Comparison of ENCODE assay signal across 1 cellular context in the genomic region with DNA sequence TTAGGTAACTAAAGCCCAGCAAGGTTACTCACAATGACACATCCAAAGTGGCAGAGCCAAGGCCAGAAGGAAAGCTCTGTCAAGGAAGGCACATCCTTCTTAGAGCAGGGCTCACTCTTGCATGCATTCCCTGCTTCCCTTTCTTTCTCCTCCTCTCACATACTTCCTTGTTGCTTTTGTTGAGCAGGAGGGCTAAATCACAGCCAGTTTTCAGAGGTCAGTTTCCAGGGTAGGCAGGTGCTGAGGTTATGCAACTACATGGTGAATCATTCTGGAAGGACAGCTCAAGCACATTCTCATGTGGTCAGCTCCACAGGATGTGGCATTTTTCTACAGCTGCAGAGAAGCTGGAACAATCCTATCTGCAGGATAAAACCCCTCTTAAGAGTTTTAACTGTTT.
TF ChIP-seq lines count a peak whose summit lies in the region.

No MANE protein-coding gene starts in this region.

TF ChIP-seq in HepG2, 621 proteins besides CTCF, POLR2A, EP300 and RAD21 (continued from another document):
- no peak for TF ChIP-seq ZNF589 (CRISPR knock-in tag; conservative IDR thresholded peaks at IDR 0.05)
- 0 out of 2 replicates have a peak, but pooled peaks have one; percentile 59 for TF ChIP-seq CBX5 (CRISPR knock-in tag; IDR thresholded peaks at IDR 0.05; ENCODE audit: borderline replicate concordance)
- TF ChIP-seq GFI1 (CRISPR knock-in tag; IDR thresholded peaks at IDR 0.05; ENCODE audit: borderline replicate concordance), result peak; percentile 83
- TF ChIP-seq SAP130 (CRISPR knock-in tag; IDR thresholded peaks at IDR 0.05; ENCODE audit: low read depth), result peak; percentile 42; the same call in 1 of the 2 replicates
- TF ChIP-seq ZNF234 (CRISPR knock-in tag; conservative IDR thresholded peaks at IDR 0.05), result no peak
- TF ChIP-seq, protein P1, sequence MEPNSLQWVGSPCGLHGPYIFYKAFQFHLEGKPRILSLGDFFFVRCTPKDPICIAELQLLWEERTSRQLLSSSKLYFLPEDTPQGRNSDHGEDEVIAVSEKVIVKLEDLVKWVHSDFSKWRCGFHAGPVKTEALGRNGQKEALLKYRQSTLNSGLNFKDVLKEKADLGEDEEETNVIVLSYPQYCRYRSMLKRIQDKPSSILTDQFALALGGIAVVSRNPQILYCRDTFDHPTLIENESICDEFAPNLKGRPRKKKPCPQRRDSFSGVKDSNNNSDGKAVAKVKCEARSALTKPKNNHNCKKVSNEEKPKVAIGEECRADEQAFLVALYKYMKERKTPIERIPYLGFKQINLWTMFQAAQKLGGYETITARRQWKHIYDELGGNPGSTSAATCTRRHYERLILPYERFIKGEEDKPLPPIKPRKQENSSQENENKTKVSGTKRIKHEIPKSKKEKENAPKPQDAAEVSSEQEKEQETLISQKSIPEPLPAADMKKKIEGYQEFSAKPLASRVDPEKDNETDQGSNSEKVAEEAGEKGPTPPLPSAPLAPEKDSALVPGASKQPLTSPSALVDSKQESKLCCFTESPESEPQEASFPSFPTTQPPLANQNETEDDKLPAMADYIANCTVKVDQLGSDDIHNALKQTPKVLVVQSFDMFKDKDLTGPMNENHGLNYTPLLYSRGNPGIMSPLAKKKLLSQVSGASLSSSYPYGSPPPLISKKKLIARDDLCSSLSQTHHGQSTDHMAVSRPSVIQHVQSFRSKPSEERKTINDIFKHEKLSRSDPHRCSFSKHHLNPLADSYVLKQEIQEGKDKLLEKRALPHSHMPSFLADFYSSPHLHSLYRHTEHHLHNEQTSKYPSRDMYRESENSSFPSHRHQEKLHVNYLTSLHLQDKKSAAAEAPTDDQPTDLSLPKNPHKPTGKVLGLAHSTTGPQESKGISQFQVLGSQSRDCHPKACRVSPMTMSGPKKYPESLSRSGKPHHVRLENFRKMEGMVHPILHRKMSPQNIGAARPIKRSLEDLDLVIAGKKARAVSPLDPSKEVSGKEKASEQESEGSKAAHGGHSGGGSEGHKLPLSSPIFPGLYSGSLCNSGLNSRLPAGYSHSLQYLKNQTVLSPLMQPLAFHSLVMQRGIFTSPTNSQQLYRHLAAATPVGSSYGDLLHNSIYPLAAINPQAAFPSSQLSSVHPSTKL (CRISPR knock-in tag; IDR thresholded peaks at IDR 0.05), result peak; percentile 80
- TF ChIP-seq ZNF614 (CRISPR knock-in tag; IDR thresholded peaks at IDR 0.05; ENCODE audit: borderline replicate concordance), result 0 out of 2 replicates have a peak, but pooled peaks have one; percentile 30
- TF ChIP-seq UBTF (CRISPR knock-in tag; IDR thresholded peaks at IDR 0.05), result no peak
- 0 out of 2 replicates have a peak, but pooled peaks have one; percentile 40 for TF ChIP-seq KDM2A (CRISPR knock-in tag; IDR thresholded peaks at IDR 0.05; ENCODE audit: borderline replicate concordance, low read depth)
- TF ChIP-seq ZBTB42 (CRISPR knock-in tag; IDR thresholded peaks at IDR 0.05), result no peak
- 0 out of 2 replicates have a peak, but pooled peaks have one; percentile 24 for TF ChIP-seq ERF (CRISPR knock-in tag; IDR thresholded peaks at IDR 0.05)
- TF ChIP-seq HNF1B (CRISPR knock-in tag; IDR thresholded peaks at IDR 0.05), result peak; percentile 49; the same call in 1 of the 2 replicates
- peak; percentile 77; the same call in 1 of the 2 replicates for TF ChIP-seq HMG20A (CRISPR knock-in tag; IDR thresholded peaks at IDR 0.05; ENCODE audit: borderline replicate concordance)
- TF ChIP-seq FOXO1 (CRISPR knock-in tag; IDR thresholded peaks at IDR 0.05), result peak; percentile 33; the same call in 1 of the 2 replicates
- TF ChIP-seq FOSL1 (CRISPR knock-in tag; IDR thresholded peaks at IDR 0.05; ENCODE audit: borderline replicate concordance), result peak; percentile 29; the same call in 1 of the 2 replicates
- TF ChIP-seq, protein P2, sequence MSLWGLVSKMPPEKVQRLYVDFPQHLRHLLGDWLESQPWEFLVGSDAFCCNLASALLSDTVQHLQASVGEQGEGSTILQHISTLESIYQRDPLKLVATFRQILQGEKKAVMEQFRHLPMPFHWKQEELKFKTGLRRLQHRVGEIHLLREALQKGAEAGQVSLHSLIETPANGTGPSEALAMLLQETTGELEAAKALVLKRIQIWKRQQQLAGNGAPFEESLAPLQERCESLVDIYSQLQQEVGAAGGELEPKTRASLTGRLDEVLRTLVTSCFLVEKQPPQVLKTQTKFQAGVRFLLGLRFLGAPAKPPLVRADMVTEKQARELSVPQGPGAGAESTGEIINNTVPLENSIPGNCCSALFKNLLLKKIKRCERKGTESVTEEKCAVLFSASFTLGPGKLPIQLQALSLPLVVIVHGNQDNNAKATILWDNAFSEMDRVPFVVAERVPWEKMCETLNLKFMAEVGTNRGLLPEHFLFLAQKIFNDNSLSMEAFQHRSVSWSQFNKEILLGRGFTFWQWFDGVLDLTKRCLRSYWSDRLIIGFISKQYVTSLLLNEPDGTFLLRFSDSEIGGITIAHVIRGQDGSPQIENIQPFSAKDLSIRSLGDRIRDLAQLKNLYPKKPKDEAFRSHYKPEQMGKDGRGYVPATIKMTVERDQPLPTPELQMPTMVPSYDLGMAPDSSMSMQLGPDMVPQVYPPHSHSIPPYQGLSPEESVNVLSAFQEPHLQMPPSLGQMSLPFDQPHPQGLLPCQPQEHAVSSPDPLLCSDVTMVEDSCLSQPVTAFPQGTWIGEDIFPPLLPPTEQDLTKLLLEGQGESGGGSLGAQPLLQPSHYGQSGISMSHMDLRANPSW (CRISPR knock-in tag; IDR thresholded peaks at IDR 0.05; ENCODE audit: borderline replicate concordance), result no peak
- TF ChIP-seq ZNF558 (CRISPR knock-in tag; IDR thresholded peaks at IDR 0.05; ENCODE audit: borderline replicate concordance), result no peak
- no peak for TF ChIP-seq ZNF34 (CRISPR knock-in tag; IDR thresholded peaks at IDR 0.05; ENCODE audit: borderline replicate concordance)
- no peak for TF ChIP-seq PPARG (CRISPR knock-in tag; conservative IDR thresholded peaks at IDR 0.05)
- peak; percentile 81 for TF ChIP-seq CEBPB (IDR thresholded peaks at IDR 0.05; ENCODE audit: borderline replicate concordance, low read depth, low read length)
- TF ChIP-seq SOX13 (IDR thresholded peaks at IDR 0.05), result no peak
- TF ChIP-seq SOX13 (CRISPR knock-in tag; conservative IDR thresholded peaks at IDR 0.05 in 1 of 2, IDR thresholded peaks at IDR 0.05 in 1 of 2), result peak in 1 of 2 experiments; percentile 48; a peak in 1 of 4 replicates
- TF ChIP-seq ZNF547 (CRISPR knock-in tag; IDR thresholded peaks at IDR 0.05), result no peak
- TF ChIP-seq NR2F2 (IDR thresholded peaks at IDR 0.05; ENCODE audit: borderline replicate concordance, low read depth), result no peak
- peak; percentile 20; the same call in 1 of the 2 replicates for TF ChIP-seq THRA (CRISPR knock-in tag; IDR thresholded peaks at IDR 0.05; ENCODE audit: borderline replicate concordance)
- TF ChIP-seq ZBTB26 (CRISPR knock-in tag; IDR thresholded peaks at IDR 0.05; ENCODE audit: borderline replicate concordance), result peak; percentile 65; the same call in 1 of the 2 replicates
- TF ChIP-seq MIER2 (CRISPR knock-in tag; IDR thresholded peaks at IDR 0.05), result 0 out of 2 replicates have a peak, but pooled peaks have one; percentile 52
- TF ChIP-seq ZGPAT (CRISPR knock-in tag; IDR thresholded peaks at IDR 0.05), result 0 out of 2 replicates have a peak, but pooled peaks have one; percentile 21
- 0 out of 2 replicates have a peak, but pooled peaks have one; percentile 23 for TF ChIP-seq SALL1 (CRISPR knock-in tag; IDR thresholded peaks at IDR 0.05)
- 0 out of 4 replicates have a peak, but pooled peaks of 1 of the 2 experiments have one; percentile 18 for TF ChIP-seq NR2F1 (CRISPR knock-in tag; IDR thresholded peaks at IDR 0.05)
- TF ChIP-seq GATAD2A (CRISPR knock-in tag; IDR thresholded peaks at IDR 0.05), result peak; percentile 53; the same call in 1 of the 2 replicates
- TF ChIP-seq ZNF891 (CRISPR knock-in tag; IDR thresholded peaks at IDR 0.05), result no peak
- no peak for TF ChIP-seq ZNF264 (CRISPR knock-in tag; IDR thresholded peaks at IDR 0.05)
- no peak for TF ChIP-seq SNAPC2 (CRISPR knock-in tag; IDR thresholded peaks at IDR 0.05)
- TF ChIP-seq ZNF143 (CRISPR knock-in tag; IDR thresholded peaks at IDR 0.05), result no peak
- 0 out of 2 replicates have a peak, but pooled peaks have one; percentile 30 for TF ChIP-seq PHF21A (CRISPR knock-in tag; IDR thresholded peaks at IDR 0.05)
- TF ChIP-seq CEBPG (CRISPR knock-in tag; IDR thresholded peaks at IDR 0.05), result peak; percentile 82
- no peak for TF ChIP-seq GATAD1 (CRISPR knock-in tag; IDR thresholded peaks at IDR 0.05)
- TF ChIP-seq ELF1 (CRISPR knock-in tag; IDR thresholded peaks at IDR 0.05), result peak; percentile 52
- TF ChIP-seq, protein P3, sequence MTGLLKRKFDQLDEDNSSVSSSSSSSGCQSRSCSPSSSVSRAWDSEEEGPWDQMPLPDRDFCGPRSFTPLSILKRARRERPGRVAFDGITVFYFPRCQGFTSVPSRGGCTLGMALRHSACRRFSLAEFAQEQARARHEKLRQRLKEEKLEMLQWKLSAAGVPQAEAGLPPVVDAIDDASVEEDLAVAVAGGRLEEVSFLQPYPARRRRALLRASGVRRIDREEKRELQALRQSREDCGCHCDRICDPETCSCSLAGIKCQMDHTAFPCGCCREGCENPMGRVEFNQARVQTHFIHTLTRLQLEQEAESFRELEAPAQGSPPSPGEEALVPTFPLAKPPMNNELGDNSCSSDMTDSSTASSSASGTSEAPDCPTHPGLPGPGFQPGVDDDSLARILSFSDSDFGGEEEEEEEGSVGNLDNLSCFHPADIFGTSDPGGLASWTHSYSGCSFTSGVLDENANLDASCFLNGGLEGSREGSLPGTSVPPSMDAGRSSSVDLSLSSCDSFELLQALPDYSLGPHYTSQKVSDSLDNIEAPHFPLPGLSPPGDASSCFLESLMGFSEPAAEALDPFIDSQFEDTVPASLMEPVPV (CRISPR knock-in tag; IDR thresholded peaks at IDR 0.05), result no peak
- peak; percentile 76 for TF ChIP-seq ZNF644 (CRISPR knock-in tag; IDR thresholded peaks at IDR 0.05; ENCODE audit: low read depth)
- TF ChIP-seq RXRA (CRISPR knock-in tag; IDR thresholded peaks at IDR 0.05), result peak; percentile 28; the same call in 1 of the 2 replicates
